Comparison of ENCODE assay signal across 1 cellular context in genomic region chr16:88197481-88198456, GRCh38.
TF ChIP-seq lines count a peak whose summit lies in the region.

No MANE protein-coding gene starts in this region.

TF ChIP-seq in HepG2, 621 proteins besides CTCF, POLR2A, EP300 and RAD21 (continued from another document):
- TF ChIP-seq, protein P1, sequence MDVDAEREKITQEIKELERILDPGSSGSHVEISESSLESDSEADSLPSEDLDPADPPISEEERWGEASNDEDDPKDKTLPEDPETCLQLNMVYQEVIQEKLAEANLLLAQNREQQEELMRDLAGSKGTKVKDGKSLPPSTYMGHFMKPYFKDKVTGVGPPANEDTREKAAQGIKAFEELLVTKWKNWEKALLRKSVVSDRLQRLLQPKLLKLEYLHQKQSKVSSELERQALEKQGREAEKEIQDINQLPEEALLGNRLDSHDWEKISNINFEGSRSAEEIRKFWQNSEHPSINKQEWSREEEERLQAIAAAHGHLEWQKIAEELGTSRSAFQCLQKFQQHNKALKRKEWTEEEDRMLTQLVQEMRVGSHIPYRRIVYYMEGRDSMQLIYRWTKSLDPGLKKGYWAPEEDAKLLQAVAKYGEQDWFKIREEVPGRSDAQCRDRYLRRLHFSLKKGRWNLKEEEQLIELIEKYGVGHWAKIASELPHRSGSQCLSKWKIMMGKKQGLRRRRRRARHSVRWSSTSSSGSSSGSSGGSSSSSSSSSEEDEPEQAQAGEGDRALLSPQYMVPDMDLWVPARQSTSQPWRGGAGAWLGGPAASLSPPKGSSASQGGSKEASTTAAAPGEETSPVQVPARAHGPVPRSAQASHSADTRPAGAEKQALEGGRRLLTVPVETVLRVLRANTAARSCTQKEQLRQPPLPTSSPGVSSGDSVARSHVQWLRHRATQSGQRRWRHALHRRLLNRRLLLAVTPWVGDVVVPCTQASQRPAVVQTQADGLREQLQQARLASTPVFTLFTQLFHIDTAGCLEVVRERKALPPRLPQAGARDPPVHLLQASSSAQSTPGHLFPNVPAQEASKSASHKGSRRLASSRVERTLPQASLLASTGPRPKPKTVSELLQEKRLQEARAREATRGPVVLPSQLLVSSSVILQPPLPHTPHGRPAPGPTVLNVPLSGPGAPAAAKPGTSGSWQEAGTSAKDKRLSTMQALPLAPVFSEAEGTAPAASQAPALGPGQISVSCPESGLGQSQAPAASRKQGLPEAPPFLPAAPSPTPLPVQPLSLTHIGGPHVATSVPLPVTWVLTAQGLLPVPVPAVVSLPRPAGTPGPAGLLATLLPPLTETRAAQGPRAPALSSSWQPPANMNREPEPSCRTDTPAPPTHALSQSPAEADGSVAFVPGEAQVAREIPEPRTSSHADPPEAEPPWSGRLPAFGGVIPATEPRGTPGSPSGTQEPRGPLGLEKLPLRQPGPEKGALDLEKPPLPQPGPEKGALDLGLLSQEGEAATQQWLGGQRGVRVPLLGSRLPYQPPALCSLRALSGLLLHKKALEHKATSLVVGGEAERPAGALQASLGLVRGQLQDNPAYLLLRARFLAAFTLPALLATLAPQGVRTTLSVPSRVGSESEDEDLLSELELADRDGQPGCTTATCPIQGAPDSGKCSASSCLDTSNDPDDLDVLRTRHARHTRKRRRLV (CRISPR knock-in tag; IDR thresholded peaks at IDR 0.05): no peak
- TF ChIP-seq, protein P2, sequence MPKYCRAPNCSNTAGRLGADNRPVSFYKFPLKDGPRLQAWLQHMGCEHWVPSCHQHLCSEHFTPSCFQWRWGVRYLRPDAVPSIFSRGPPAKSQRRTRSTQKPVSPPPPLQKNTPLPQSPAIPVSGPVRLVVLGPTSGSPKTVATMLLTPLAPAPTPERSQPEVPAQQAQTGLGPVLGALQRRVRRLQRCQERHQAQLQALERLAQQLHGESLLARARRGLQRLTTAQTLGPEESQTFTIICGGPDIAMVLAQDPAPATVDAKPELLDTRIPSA (CRISPR knock-in tag; IDR thresholded peaks at IDR 0.05; ENCODE audit: borderline replicate concordance): no peak
- no peak for TF ChIP-seq ZNF414 (CRISPR knock-in tag; IDR thresholded peaks at IDR 0.05)
TF ChIP-seq in HepG2: peak in this region for 1.
